Comparison of ENCODE assay signal across 8 cellular contexts in the genomic region with DNA sequence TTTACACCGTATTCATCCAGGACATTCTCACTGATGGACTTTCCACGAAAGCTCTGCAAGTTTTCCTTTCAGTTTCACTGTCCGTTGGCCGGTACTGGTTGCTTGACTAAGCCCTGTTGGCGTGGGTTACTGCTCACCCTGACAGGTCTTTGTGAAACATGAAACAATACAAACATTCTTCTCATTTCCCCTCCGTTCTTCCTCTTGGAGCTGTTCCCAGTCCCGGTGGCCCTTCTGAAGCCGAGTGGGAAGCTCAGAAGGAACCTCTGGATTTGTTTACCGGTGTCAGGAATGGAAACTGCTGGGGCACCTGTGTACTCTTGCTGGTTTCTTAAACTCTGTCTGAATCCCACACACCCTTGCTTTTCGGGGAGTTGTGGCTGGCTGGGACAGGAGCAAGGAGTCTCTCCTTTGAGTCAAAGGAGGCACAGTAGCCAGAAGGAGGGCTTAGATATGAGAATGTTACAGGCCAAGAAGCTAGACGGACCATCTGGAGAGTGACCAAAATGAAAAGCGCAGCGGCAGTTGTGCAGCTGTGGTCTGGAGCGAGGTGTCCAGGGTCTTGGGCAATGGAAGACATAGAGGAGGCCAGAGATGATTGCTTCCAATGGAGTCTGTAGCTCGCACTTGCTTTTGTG. TPM values are rescaled to one million over a fixed set of nuclear protein-coding genes. Genes with fewer than 3 reads are reported as not detected.
DNase-seq lines count a peak whose midpoint lies in the region; ATAC-seq and TF ChIP-seq lines count a peak whose summit lies in the region.

No MANE protein-coding gene starts in this region.

- H2AK5ac ChIP-seq in neuronal stem cell (ENCODE audit: low read depth, low read length): no peak overlapping the region

- in situ Hi-C loops in ACHN (cut with HindIII; ENCODE audit: low pct_ligation_motif_present, low pct_unique_long_range_greater_than_20kb, low sequenced_read_pairs): no loop called here
- in situ Hi-C loops in GM13977 (cut with MboI; ENCODE audit: low pct_unique_long_range_greater_than_20kb, low sequenced_read_pairs, unreplicated experiment): loop anchor here (10.0 kb wide), 1 partner anchor 169 kb away; no protein-coding TSS in a partner anchor

- no peak overlapping the region for H3K23ac ChIP-seq in neuronal stem cell (ENCODE audit: low read depth, low read length, poor library complexity)

- peak; percentile 59 for ATAC-seq in HG03135 (IDR thresholded peaks at IDR 0.05; ENCODE audit: unreplicated experiment)
- ATAC-seq in SK-N-SH treated with all-trans-retinoic acid at 6 μM for 48 hours: peak; percentile 89
- ATAC-seq in GM21528 (IDR thresholded peaks at IDR 0.05; ENCODE audit: low FRiP score, unreplicated experiment): no peak

- H3K79me1 ChIP-seq in neuronal stem cell (ENCODE audit: low read depth, low read length): no peaks in the 10 kb centered on the region

- no peak overlapping the region for H3K4ac ChIP-seq in neuronal stem cell (ENCODE audit: low read length)

- no peak overlapping the region for H4K91ac ChIP-seq in neuronal stem cell (ENCODE audit: low read depth, low read length, poor library complexity)

- H2BK12ac ChIP-seq in neuronal stem cell (ENCODE audit: low read length): no peak overlapping the region

- H2BK120ac ChIP-seq in neuronal stem cell (ENCODE audit: low read depth, low read length): no peak overlapping the region

- no peak overlapping the region for H2BK15ac ChIP-seq in neuronal stem cell (ENCODE audit: low read length)

- H3K9ac ChIP-seq in fibroblast of lung (ENCODE audit: insufficient read depth, low read length): peak overlapping the region; percentile 27
- no peak overlapping the region for H3K9ac ChIP-seq in neuronal stem cell (ENCODE audit: low read depth, low read length, poor library complexity)

- DNase-seq in ACHN (peak; percentile 55), GM13977 (ENCODE audit: low spot score) (peak; percentile 34), fibroblast of lung (ENCODE audit: low read depth in 2 of 2) (peak; percentile 68 to 82), neuronal stem cell (ENCODE audit: low spot score) (no peak)
- DNase-seq in central memory CD4-positive, alpha-beta T cell: no peak

- H3K36me3 ChIP-seq in fibroblast of lung (ENCODE audit: control insufficient read depth, insufficient read depth, low read length) (no peaks in the 10 kb centered on the region), neuronal stem cell (replicated peaks in 1 of 2; ENCODE audit: control insufficient read depth in 2 of 2, insufficient read depth in 2 of 2, low read length in 2 of 2) (no peaks in the 10 kb centered on the region)

- peak overlapping the region; percentile 41 to 53 (median 46) for H3K4me3 ChIP-seq in fibroblast of lung (replicated peaks in 1 of 4; ENCODE audit: control extremely low read depth in 1 of 4, insufficient read depth in 1 of 4, low read depth in 3 of 4, low read length in 4 of 4)
- H3K4me3 ChIP-seq in neuronal stem cell (ENCODE audit: low read length in 2 of 2): no peak overlapping the region

- no peaks in the 10 kb centered on the region for H4K20me1 ChIP-seq in fibroblast of lung (ENCODE audit: control insufficient read depth, extremely low read depth, insufficient read depth, low read length)

- H3K18ac ChIP-seq in neuronal stem cell (ENCODE audit: low read length): no peak overlapping the region

- no peak for TF ChIP-seq CTCF in GM13977 (IDR thresholded peaks at IDR 0.05; ENCODE audit: extremely low read depth, insufficient read depth, missing control alignments)
- no peak for TF ChIP-seq CTCF in fibroblast of lung (conservative IDR thresholded peaks at IDR 0.05 in 1 of 2, IDR thresholded peaks at IDR 0.05 in 1 of 2; ENCODE audit: low read depth in 1 of 2, low read length in 2 of 2)

- H3K9me3 ChIP-seq in fibroblast of lung (ENCODE audit: control insufficient read depth, insufficient read depth, low read depth, low read length) (no peaks in the 10 kb centered on the region), neuronal stem cell (replicated peaks in 1 of 2; ENCODE audit: control insufficient read depth in 2 of 2, insufficient read depth in 1 of 2, low read depth in 1 of 2, low read length in 2 of 2) (no peaks in the 10 kb centered on the region)

- no CpG with 5 or more reads among the region's 15 CpGs for WGBS in neuronal stem cell (ENCODE audit: extremely low coverage in 2 of 2, insufficient read length in 2 of 2, insufficient replicate concordance in 1 of 2), 2 donors

- H4K8ac ChIP-seq in neuronal stem cell (ENCODE audit: low read depth, low read length): no peak overlapping the region

- H3K27ac ChIP-seq in fibroblast of lung (ENCODE audit: insufficient read depth, low read length) (peak overlapping the region; percentile 46), neuronal stem cell (replicated peaks; ENCODE audit: low read length) (no peak overlapping the region)

- no peaks in the 10 kb centered on the region for H3K79me2 ChIP-seq in fibroblast of lung (ENCODE audit: control insufficient read depth, insufficient read depth, low read length)

- no peak overlapping the region for H2BK5ac ChIP-seq in neuronal stem cell (ENCODE audit: low read length)

- no peak overlapping the region for H3K14ac ChIP-seq in neuronal stem cell (ENCODE audit: low read length)

- H3K4me1 ChIP-seq in fibroblast of lung (ENCODE audit: control insufficient read depth, extremely low read depth, insufficient read depth, low read length): no peaks in the 10 kb centered on the region
- peaks cover 0 to 9% of the 10 kb centered on the region in 2 donors for H3K4me1 ChIP-seq in neuronal stem cell (ENCODE audit: control insufficient read depth in 2 of 2, insufficient read depth in 1 of 2, low read depth in 1 of 2, low read length in 2 of 2)

- H2AFZ ChIP-seq in fibroblast of lung (ENCODE audit: low read length): peak overlapping the region; percentile 48
- peak overlapping the region; percentile 57 for H2AFZ ChIP-seq in neuronal stem cell (ENCODE audit: low read length)

- H3K4me2 ChIP-seq in fibroblast of lung (ENCODE audit: extremely low read depth, insufficient read depth, low read length) (peak overlapping the region; percentile 90), neuronal stem cell (ENCODE audit: insufficient read depth, low read length, poor library complexity, severe bottlenecking) (no peak overlapping the region)

- H3K27me3 ChIP-seq in fibroblast of lung (ENCODE audit: control insufficient read depth, insufficient read depth, low read length): peaks cover 8% of the 10 kb centered on the region
- H3K27me3 ChIP-seq in neuronal stem cell (ENCODE audit: control insufficient read depth in 3 of 3, insufficient read depth in 3 of 3, low read depth in 1 of 3, low read length in 3 of 3): peaks cover 0 to 9% (median 2%) of the 10 kb centered on the region in 3 experiments

TF ChIP-seq in SK-N-SH treated with all-trans-retinoic acid at 6 μM for 48 hours, 23 proteins besides CTCF, POLR2A, EP300 and RAD21:
- TF ChIP-seq OSR1 (CRISPR knock-in tag; IDR thresholded peaks at IDR 0.05) (no peak), POU6F1 (CRISPR knock-in tag; IDR thresholded peaks at IDR 0.05; ENCODE audit: borderline replicate concordance, low read depth) (no peak), CREB5 (CRISPR knock-in tag; IDR thresholded peaks at IDR 0.05; ENCODE audit: low read depth) (no peak)

RNA-seq across cellular contexts. Expression of gene LYZL2, which starts 45.7 kb away (rescaled TPM):
- not detected in 2 replicates for total RNA-seq in fibroblast of lung
- polyA plus RNA-seq in fibroblast of lung: not detected in 2 replicates
- polyA plus RNA-seq in fibroblast of lung (2012): not detected in 2 replicates
- polyA minus RNA-seq in fibroblast of lung (ENCODE audit: low replicate concordance): not detected in 2 replicates
- polyA plus RNA-seq in neuronal stem cell (2013, experiment 1 of 2): not detected
- not detected for polyA plus RNA-seq in neuronal stem cell (2013, experiment 2 of 2)

Comparison
In these comparisons a context has a peak if more than half of its experiments do, and no peak if none do; other contexts are left out.
1. DNase-seq: peak in ACHN (single experiment), GM13977 (single experiment) and fibroblast of lung (2 of 2); none in neuronal stem cell (single experiment) and central memory CD4-positive, alpha-beta T cell (single experiment).
2. H3K4me3 ChIP-seq: peak in fibroblast of lung (4 of 4); none in neuronal stem cell (0 of 2).